1 cellular context compared by ENCODE assay signal in genomic region chr1:51435902-51436301, GRCh38.
TF ChIP-seq lines count a peak whose summit lies in the region.

No MANE protein-coding gene starts in this region.

TF ChIP-seq in WTC11, 78 proteins besides CTCF, POLR2A, EP300 and RAD21 (continued from another document):
- TF ChIP-seq FOXK1 (CRISPR knock-in tag; IDR thresholded peaks at IDR 0.05): no peak
